Comparison of ENCODE assay signal across 26 cellular contexts in the genomic region with DNA sequence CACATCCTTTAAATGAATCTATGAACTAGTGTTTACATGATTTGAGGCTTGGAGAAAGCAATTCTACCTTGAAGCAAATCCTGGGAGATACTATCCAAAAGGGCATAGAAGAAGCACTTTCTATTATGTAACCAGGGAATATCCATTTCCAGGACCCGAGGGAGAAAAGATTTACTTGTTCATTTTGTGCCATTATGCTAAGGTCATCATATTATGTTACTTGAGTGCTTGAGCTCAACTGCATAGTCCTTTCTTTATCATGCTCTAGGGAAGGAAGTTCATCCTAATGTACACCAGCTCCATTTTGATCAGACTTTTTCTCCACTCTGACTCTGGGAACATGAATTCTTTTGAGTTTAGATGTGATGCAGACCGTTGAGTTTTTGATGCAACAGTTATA.
"Had no signal": no experiment of that assay in that cellular context is flagged by ENCODE, and none has a peak within 500 bp of the region (broad histone marks: within the 10 kb centered on the region; RNA-seq: fewer than 3 reads in every experiment).

No MANE protein-coding gene starts in this region.

- H3K79me2 ChIP-seq: parathyroid adenoma had no signal

- FAIRE-seq: urothelium cell line had no signal

- H3K4me1 ChIP-seq: neural progenitor cell, parathyroid adenoma, psoas muscle, spleen, thyroid gland, upper lobe of left lung, vagina had no signal

- H3K9ac ChIP-seq: neural progenitor cell, parathyroid adenoma had no signal

- H3K4me2 ChIP-seq: neural progenitor cell, smooth muscle cell had no signal

- H3K9me3 ChIP-seq: psoas muscle, spleen, stomach, thoracic aorta, thyroid gland, tibial nerve, upper lobe of left lung, vagina had no signal

- DNase-seq: naive thymus-derived CD4-positive, alpha-beta T cell; natural killer cell; occipital lobe; posterior cingulate gyrus; psoas muscle; right cardiac atrium; spleen; stimulated activated CD4-positive, alpha-beta T cell treated with anti-CD3 and anti-CD28 coated beads, Interleukin-12 subunit alpha, Interleukin-12 subunit beta, amount 100 ng/mL, for 4 hours; stimulated activated CD4-positive, alpha-beta T cell treated with anti-CD3 and anti-CD28 coated beads, Interleukin-1b, Interleukin-23, amount 100 ng/mL, for 48 hours; stimulated activated CD4-positive, alpha-beta T cell treated with anti-CD3 and anti-CD28 coated beads, Interleukin-4, amount 100 ng/mL, for 24 hours; stimulated activated naive B cell treated with anti-CD40 and anti-IgM and Interleukin-4, amounts not matched to agents 10 μg/mL and 1 μg/mL and 100 μg/mL, for 72 hours; stimulated activated naive CD4-positive, alpha-beta T cell treated with Interleukin-2 at 50 U/mL for 16 hours; stomach; thyroid gland; trophoblast cell; upper lobe of left lung had no signal

- H3K27ac ChIP-seq: neural progenitor cell, parathyroid adenoma, psoas muscle, skin epidermis, spleen, stomach, thoracic aorta, thyroid gland, tibial nerve, upper lobe of left lung, vagina had no signal

- H3K27me3 ChIP-seq: neural progenitor cell, spleen, stomach, thyroid gland, tibial nerve, upper lobe of left lung, vagina had no signal

- ATAC-seq: naive thymus-derived CD4-positive, alpha-beta T cell; natural killer cell; psoas muscle; right cardiac atrium; sciatic nerve; stimulated activated effector memory CD8-positive, alpha-beta T cell treated with anti-CD3 and anti-CD28 coated beads, Interleukin-12 subunit alpha, Interleukin-12 subunit beta, amount 100 ng/mL, for 72 hours; stimulated activated naive B cell treated with anti-CD40 and anti-IgM and Interleukin-4, amounts not matched to agents 10 μg/mL and 1 μg/mL and 100 μg/mL, for 72 hours had no signal

- H3K4me3 ChIP-seq: neural progenitor cell, psoas muscle, skin epidermis, smooth muscle cell, spleen, stomach, thoracic aorta, thyroid gland, tibial nerve, upper lobe of left lung, vagina had no signal

- H2AFZ ChIP-seq: neural progenitor cell, parathyroid adenoma had no signal

- H3K36me3 ChIP-seq: neural progenitor cell, spleen, stomach, thoracic aorta, thyroid gland, tibial nerve, upper lobe of left lung, vagina had no signal
